ENCODE assay signal across 3 cellular contexts in the genomic region with DNA sequence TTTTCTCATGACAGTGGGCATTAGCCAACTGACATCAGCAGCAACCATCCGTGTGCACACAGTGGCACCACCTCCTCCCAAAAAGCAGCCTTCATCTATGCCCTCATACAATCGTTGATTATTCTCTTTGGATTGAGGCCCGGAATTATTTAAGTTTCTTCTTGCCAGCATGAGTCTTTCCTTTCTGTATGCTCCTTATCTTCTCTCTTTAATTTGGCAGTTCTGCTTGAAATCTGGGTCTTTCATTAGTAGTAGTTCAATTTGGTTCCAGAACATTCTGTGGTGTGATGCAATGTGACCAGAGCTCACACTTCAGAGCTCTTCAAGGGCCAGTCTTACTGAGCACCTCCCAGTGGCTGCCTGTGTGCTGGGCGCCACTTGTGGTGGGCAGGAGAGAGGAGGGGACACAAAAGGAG.
TF ChIP-seq lines count a peak whose summit lies in the region.

No MANE protein-coding gene starts in this region.

TF ChIP-seq in HCT116, 20 proteins besides CTCF, POLR2A, EP300 and RAD21:
- TF ChIP-seq, protein P1, sequence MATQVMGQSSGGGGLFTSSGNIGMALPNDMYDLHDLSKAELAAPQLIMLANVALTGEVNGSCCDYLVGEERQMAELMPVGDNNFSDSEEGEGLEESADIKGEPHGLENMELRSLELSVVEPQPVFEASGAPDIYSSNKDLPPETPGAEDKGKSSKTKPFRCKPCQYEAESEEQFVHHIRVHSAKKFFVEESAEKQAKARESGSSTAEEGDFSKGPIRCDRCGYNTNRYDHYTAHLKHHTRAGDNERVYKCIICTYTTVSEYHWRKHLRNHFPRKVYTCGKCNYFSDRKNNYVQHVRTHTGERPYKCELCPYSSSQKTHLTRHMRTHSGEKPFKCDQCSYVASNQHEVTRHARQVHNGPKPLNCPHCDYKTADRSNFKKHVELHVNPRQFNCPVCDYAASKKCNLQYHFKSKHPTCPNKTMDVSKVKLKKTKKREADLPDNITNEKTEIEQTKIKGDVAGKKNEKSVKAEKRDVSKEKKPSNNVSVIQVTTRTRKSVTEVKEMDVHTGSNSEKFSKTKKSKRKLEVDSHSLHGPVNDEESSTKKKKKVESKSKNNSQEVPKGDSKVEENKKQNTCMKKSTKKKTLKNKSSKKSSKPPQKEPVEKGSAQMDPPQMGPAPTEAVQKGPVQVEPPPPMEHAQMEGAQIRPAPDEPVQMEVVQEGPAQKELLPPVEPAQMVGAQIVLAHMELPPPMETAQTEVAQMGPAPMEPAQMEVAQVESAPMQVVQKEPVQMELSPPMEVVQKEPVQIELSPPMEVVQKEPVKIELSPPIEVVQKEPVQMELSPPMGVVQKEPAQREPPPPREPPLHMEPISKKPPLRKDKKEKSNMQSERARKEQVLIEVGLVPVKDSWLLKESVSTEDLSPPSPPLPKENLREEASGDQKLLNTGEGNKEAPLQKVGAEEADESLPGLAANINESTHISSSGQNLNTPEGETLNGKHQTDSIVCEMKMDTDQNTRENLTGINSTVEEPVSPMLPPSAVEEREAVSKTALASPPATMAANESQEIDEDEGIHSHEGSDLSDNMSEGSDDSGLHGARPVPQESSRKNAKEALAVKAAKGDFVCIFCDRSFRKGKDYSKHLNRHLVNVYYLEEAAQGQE (IDR thresholded peaks at IDR 0.05; ENCODE audit: low read depth): no peak
- TF ChIP-seq CEBPB (IDR thresholded peaks at IDR 0.05; ENCODE audit: low read depth): peak; percentile 33; the same call in 1 of the 2 replicates

TF ChIP-seq in WTC11, 78 proteins besides CTCF, POLR2A, EP300 and RAD21 (continued from another document):
- TF ChIP-seq, protein P2, sequence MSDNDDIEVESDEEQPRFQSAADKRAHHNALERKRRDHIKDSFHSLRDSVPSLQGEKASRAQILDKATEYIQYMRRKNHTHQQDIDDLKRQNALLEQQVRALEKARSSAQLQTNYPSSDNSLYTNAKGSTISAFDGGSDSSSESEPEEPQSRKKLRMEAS (CRISPR knock-in tag; IDR thresholded peaks at IDR 0.05): peak; percentile 31; the same call in 1 of the 2 replicates

TF ChIP-seq in SK-N-SH, 30 proteins besides CTCF, POLR2A, EP300 and RAD21 (continued from another document):
- TF ChIP-seq TCF12 (IDR thresholded peaks at IDR 0.05) (no peak), FOXJ3 (CRISPR knock-in tag; IDR thresholded peaks at IDR 0.05) (no peak), RFX5 (IDR thresholded peaks at IDR 0.05; ENCODE audit: low read length) (no peak), MEF2A (IDR thresholded peaks at IDR 0.05; ENCODE audit: borderline replicate concordance, low read depth) (no peak), RXRA (IDR thresholded peaks at IDR 0.05; ENCODE audit: borderline replicate concordance, low read depth) (no peak), TEAD4 (IDR thresholded peaks at IDR 0.05; ENCODE audit: borderline replicate concordance, insufficient read depth) (no peak), CHD2 (IDR thresholded peaks at IDR 0.05; ENCODE audit: low read length, partially characterized antibody) (no peak), JUND (IDR thresholded peaks at IDR 0.05) (no peak), GABPA (IDR thresholded peaks at IDR 0.05; ENCODE audit: low read depth) (no peak)
- TF ChIP-seq, protein P3, sequence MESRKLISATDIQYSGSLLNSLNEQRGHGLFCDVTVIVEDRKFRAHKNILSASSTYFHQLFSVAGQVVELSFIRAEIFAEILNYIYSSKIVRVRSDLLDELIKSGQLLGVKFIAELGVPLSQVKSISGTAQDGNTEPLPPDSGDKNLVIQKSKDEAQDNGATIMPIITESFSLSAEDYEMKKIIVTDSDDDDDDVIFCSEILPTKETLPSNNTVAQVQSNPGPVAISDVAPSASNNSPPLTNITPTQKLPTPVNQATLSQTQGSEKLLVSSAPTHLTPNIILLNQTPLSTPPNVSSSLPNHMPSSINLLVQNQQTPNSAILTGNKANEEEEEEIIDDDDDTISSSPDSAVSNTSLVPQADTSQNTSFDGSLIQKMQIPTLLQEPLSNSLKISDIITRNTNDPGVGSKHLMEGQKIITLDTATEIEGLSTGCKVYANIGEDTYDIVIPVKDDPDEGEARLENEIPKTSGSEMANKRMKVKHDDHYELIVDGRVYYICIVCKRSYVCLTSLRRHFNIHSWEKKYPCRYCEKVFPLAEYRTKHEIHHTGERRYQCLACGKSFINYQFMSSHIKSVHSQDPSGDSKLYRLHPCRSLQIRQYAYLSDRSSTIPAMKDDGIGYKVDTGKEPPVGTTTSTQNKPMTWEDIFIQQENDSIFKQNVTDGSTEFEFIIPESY (IDR thresholded peaks at IDR 0.05; ENCODE audit: borderline replicate concordance, low read depth): no peak
- TF ChIP-seq, protein P4, sequence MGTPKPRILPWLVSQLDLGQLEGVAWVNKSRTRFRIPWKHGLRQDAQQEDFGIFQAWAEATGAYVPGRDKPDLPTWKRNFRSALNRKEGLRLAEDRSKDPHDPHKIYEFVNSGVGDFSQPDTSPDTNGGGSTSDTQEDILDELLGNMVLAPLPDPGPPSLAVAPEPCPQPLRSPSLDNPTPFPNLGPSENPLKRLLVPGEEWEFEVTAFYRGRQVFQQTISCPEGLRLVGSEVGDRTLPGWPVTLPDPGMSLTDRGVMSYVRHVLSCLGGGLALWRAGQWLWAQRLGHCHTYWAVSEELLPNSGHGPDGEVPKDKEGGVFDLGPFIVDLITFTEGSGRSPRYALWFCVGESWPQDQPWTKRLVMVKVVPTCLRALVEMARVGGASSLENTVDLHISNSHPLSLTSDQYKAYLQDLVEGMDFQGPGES (IDR thresholded peaks at IDR 0.05; ENCODE audit: low read depth, low read length): no peak
